ENCODE assay signal across 1 cellular context in the genomic region with DNA sequence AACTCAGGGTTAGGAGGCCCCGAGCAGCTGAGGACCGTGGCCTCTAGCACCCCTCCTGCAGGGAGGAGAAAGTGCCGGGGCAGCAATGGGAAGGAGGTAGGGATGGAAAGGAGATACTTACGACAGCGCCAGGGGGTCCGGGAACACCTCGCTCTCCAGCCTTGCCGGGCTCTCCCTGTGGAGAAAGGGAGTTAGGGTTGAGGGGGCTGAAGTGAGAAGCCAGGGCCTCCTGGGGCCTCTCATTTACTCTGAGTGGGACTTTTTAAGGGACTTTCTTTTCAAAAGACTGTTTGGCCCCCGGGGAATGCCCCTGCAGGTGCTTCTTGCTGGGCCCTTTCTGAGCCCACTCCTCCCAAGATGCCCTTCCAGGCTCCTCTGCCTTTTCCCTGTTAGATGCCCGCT.
TF ChIP-seq lines count a peak whose summit lies in the region.

No MANE protein-coding gene starts in this region.

TF ChIP-seq in IMR-90, 13 proteins besides CTCF, POLR2A, EP300 and RAD21:
- TF ChIP-seq RFX5 (IDR thresholded peaks at IDR 0.05; ENCODE audit: low read depth, low read length): no peak
- TF ChIP-seq MAZ (IDR thresholded peaks at IDR 0.05; ENCODE audit: borderline replicate concordance, low read depth, low read length): no peak
- TF ChIP-seq BHLHE40 (IDR thresholded peaks at IDR 0.05; ENCODE audit: low read depth, low read length): no peak
- TF ChIP-seq SMC3 (IDR thresholded peaks at IDR 0.05; ENCODE audit: low read depth, low read length): no peak
- no peak for TF ChIP-seq ELK1 (IDR thresholded peaks at IDR 0.05; ENCODE audit: borderline replicate concordance, low read depth, low read length)
- no peak for TF ChIP-seq MXI1 (IDR thresholded peaks at IDR 0.05; ENCODE audit: borderline replicate concordance, low read depth, low read length)
